In the genomic region with DNA sequence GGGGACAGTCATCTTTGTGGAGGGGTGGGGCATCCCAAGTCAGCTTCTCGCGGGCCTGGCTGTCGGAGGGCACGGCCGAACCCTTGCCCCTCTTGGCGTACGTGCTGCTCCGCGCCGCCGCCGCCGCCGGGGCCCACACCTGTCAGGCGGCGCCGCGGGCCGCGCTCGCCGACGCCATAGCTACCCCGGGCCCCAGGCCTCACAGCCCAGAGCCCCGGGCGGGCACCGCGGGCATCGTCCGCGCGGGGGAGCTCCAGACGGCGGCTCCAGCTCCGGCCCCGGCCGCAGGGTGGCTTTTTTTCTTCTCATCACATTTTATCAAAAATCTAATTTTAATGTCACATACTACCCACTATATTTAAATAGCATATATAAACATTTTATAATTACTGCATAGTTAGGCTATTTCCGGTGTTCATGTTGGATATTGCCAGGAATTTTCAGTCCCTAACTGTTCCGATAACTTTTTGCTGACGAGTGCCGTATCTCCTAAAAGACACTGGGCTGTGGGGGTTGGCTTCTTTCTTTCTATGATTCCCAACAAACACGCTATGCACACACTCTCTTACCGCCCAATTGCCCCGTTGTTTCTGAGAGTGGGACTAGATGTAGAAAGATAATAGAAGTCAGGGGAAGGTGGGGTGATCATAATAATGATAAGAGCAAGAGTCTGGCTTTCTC, we compare ENCODE assay signal across 10 cellular contexts. TPM values are rescaled to one million over a fixed set of nuclear protein-coding genes. Genes with fewer than 3 reads are reported as not detected.
"Had no signal": no experiment of that assay in that cellular context is flagged by ENCODE, and none has a peak within 500 bp of the region (broad histone marks: within the 10 kb centered on the region; RNA-seq: fewer than 3 reads in every experiment).

No MANE protein-coding gene starts in this region.

RNA-seq across cellular contexts. Expression of a gene that starts 25.2 kb away (rescaled TPM):
- total RNA-seq: activated naive CD4-positive, alpha-beta T cell treated with anti-CD3 and anti-CD28 coated beads, Interleukin-2, amount 50 U/mL, for 72 hours; activated T-helper 1 cell treated with anti-CD3 and anti-CD28 coated beads, Interleukin-12 subunit alpha, Interleukin-12 subunit beta, Interleukin-2, Interleukin-4 antibody, amounts not matched to agents 30 ng/mL and 10 ng/mL and 1 ng/mL, durations not matched to agents 14 hours and 24 hours and 36 hours; glomerular endothelial cell; mesenteric fat pad; natural killer cell; renal cortical epithelial cell; SJSA1; T-helper 17 cell had no signal
- polyA plus RNA-seq: keratinocyte, liver had no signal
